Comparison of ENCODE assay signal across 8 cellular contexts in the genomic region with DNA sequence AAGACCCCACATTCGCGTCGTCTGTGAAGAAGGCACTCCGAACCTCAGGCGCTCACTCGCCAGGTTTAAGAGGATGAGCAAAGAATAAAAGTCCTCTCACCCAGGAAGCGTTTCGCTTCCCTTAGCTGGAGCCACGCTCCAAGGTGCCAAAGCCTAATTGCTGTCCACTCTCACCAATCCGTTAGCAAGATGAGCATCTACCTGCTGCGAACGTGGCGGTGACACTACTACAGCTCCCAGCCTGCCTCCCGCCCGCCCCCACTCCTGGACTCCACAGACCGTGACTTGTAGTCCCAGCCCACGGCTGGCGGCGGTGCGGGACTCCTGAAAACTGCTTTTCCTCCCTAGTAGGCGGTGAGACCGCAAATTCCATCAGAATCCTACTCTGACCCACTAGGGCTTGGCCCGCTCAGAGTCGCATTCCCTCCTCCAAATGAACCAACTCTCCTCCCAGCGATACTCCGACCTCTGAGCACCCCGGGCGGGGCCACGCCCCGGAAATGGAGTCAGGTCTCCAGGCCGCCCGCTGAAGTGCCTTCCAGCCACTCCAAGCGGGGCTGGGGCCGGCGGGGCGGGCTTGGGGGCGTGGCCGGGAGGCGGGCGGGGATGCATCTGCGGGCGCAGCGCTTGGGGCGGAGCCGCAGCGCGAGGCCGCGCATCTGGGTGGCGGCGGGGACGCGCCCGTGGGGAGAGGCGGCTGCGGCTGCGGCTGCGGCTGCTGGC. TPM values are rescaled to one million over a fixed set of nuclear protein-coding genes. Genes with fewer than 3 reads are reported as not detected.
A peak's percentile ranks its signal among the peaks of the same experiment; 100 is the strongest.
DNase-seq lines count a peak whose midpoint lies in the region; ATAC-seq, FAIRE-seq and TF ChIP-seq lines count a peak whose summit lies in the region.

No MANE protein-coding gene starts in this region.

- no peaks in the 10 kb centered on the region for H3K79me1 ChIP-seq in H1 (ENCODE audit: low read depth, low read length)

- TSS peak; percentile 89 for BruUV-seq in Calu3 (replicated peaks; lab: Mats Ljungman, UMichigan)

- peak overlapping the region; percentile 84 for H3K18ac ChIP-seq in H1 (ENCODE audit: extremely low read depth, low read length)

- no peak for TF ChIP-seq EP300 in H1 (IDR thresholded peaks at IDR 0.05; ENCODE audit: borderline replicate concordance in 1 of 2, low read depth in 2 of 2, low read length in 2 of 2)

- 0 out of 2 replicates have a peak overlapping the region, but pooled peaks have one; percentile 0 for H2AFZ ChIP-seq in H1 (ENCODE audit: low read length)

- H2BK12ac ChIP-seq in H1 (ENCODE audit: low read depth, low read length), result peak overlapping the region; percentile 21; the same call in 1 of the 2 replicates

- no peak; a peak in 1 of 4 replicates for TF ChIP-seq RAD21 in H1 (IDR thresholded peaks at IDR 0.05 in 1 of 2, conservative IDR thresholded peaks at IDR 0.05 in 1 of 2; ENCODE audit: low read depth in 2 of 2, low read length in 2 of 2)

- DNase-seq in Calu3 (peak; percentile 95), HUDEP-2 (lab: John Stamatoyannopoulos, UW; ENCODE audit: unreplicated experiment in 76 of 76) (peak; percentile 32 to 97 (median 92)), NOMO-1 treated with DMSO at 0.1 percent for 48 hours (lab: John Stamatoyannopoulos, UW; ENCODE audit: unreplicated experiment) (peak; percentile 100), H1 (ENCODE audit: low read depth in 1 of 2, low spot score in 2 of 2) (peak; percentile 89 to 96), mesenteric fat pad (ENCODE audit: low spot score) (peak; percentile 100)
- DNase-seq in activated CD8-positive, alpha-beta memory T cell treated with anti-CD3 and anti-CD28 coated beads, Interleukin-2, amount 10 ng/mL, durations not matched to agents 7 days and 5 days, result peak; percentile 97
- peak; percentile 98 for DNase-seq in stimulated activated CD8-positive, alpha-beta memory T cell treated with anti-CD3 and anti-CD28 coated beads, Interleukin-12 subunit alpha, Interleukin-12 subunit beta, amount 100 ng/mL, for 4 hours (ENCODE audit: low read depth)

- peak; percentile 56 to 79 for TF ChIP-seq POLR2A in H1 (IDR thresholded peaks at IDR 0.05; ENCODE audit: control extremely low read depth in 1 of 2, low read depth in 2 of 2, low read length in 2 of 2)

- CTCF ChIA-PET in Calu3 (lab: Charles Lee), result no interaction called here
- CTCF ChIA-PET in activated CD8-positive, alpha-beta memory T cell treated with anti-CD3 and anti-CD28 coated beads, Interleukin-2, amount 10 ng/mL, durations not matched to agents 7 days and 5 days (lab: Charles Lee), result interaction anchor here (0.8 kb wide), 1 partner anchor 164 kb away, joined by 3 read pairs; no protein-coding TSS in a partner anchor
- CTCF ChIA-PET in H1 (lab: Charles Lee; ENCODE audit: partially characterized antibody), result interaction anchor here (1.0 to 1.2 kb wide), 2 partner anchors 19 to 24 kb away, joined by 3 to 5 read pairs; no protein-coding TSS in a partner anchor

- no peak overlapping the region for H3K27ac ChIP-seq in H1 (ENCODE audit: low read depth, low read length)

- peak overlapping the region; percentile 86 for H3K4me3 Mint-ChIP-seq in Calu3 (ENCODE audit: low read depth, unreplicated experiment)
- H3K4me3 Mint-ChIP-seq in activated CD8-positive, alpha-beta memory T cell treated with anti-CD3 and anti-CD28 coated beads, Interleukin-2, amount 10 ng/mL, durations not matched to agents 7 days and 5 days, result peak overlapping the region; percentile 97

- no peaks in the 10 kb centered on the region for H3K27me3 Mint-ChIP-seq in Calu3 (ENCODE audit: unreplicated experiment)
- H3K27me3 Mint-ChIP-seq in activated CD8-positive, alpha-beta memory T cell treated with anti-CD3 and anti-CD28 coated beads, Interleukin-2, amount 10 ng/mL, durations not matched to agents 7 days and 5 days, result peaks cover 4% of the 10 kb centered on the region

- peaks cover 6 to 9% of the 10 kb centered on the region in 2 experiments for H4K20me1 ChIP-seq in H1 (replicated peaks in 1 of 2; ENCODE audit: control insufficient read depth in 1 of 2, insufficient read depth in 2 of 2, low read length in 2 of 2)

- peak overlapping the region; percentile 85 for H4K91ac ChIP-seq in H1 (replicated peaks; ENCODE audit: insufficient read length, low read length)

- H3K36me3 Mint-ChIP-seq in Calu3 (ENCODE audit: insufficient read depth, unreplicated experiment), result peaks cover 41% of the 10 kb centered on the region
- no peaks in the 10 kb centered on the region for H3K36me3 Mint-ChIP-seq in activated CD8-positive, alpha-beta memory T cell treated with anti-CD3 and anti-CD28 coated beads, Interleukin-2, amount 10 ng/mL, durations not matched to agents 7 days and 5 days

- H3K36me3 ChIP-seq in H1 (ENCODE audit: control insufficient read depth in 2 of 4, insufficient read depth in 4 of 4, low read length in 3 of 4), result no peaks in the 10 kb centered on the region

- peak overlapping the region; percentile 97 for H2BK5ac ChIP-seq in H1 (ENCODE audit: low read depth, low read length)

- H3K9me3 ChIP-seq in H1 (ENCODE audit: insufficient read depth in 2 of 2, low read depth in 1 of 2, low read length in 1 of 2), result peaks cover 0 to 12% of the 10 kb centered on the region in 2 experiments; a peak in 1 of 4 replicates

- H3K4me1 ChIP-seq in H1 (replicated peaks in 1 of 4; ENCODE audit: control insufficient read depth in 3 of 4, insufficient read depth in 4 of 4, low read length in 3 of 4), result peaks cover 0 to 3% (median 1%) of the 10 kb centered on the region in 4 experiments; a peak in 2 of 7 replicates

- H2AK5ac ChIP-seq in H1 (ENCODE audit: low read depth, low read length), result no peak overlapping the region

- H4K8ac ChIP-seq in H1 (ENCODE audit: extremely low read depth, insufficient read depth, low read length), result peak overlapping the region; percentile 91; the same call in 1 of the 2 replicates

- peak overlapping the region; percentile 95 to 97 for H3K4me2 ChIP-seq in H1 (ENCODE audit: insufficient read depth in 1 of 2, low read depth in 2 of 2, low read length in 2 of 2)

- H4K5ac ChIP-seq in H1 (ENCODE audit: insufficient read length, low read depth, low read length), result peak overlapping the region; percentile 19

- peak overlapping the region; percentile 67 for H3K27ac Mint-ChIP-seq in Calu3 (ENCODE audit: unreplicated experiment)
- peak overlapping the region; percentile 84 for H3K27ac Mint-ChIP-seq in activated CD8-positive, alpha-beta memory T cell treated with anti-CD3 and anti-CD28 coated beads, Interleukin-2, amount 10 ng/mL, durations not matched to agents 7 days and 5 days

- no peak overlapping the region for H3K23ac ChIP-seq in H1 (ENCODE audit: insufficient read length)

- H3K4ac ChIP-seq in H1 (replicated peaks; ENCODE audit: insufficient read length, low read depth, low read length), result peak overlapping the region; percentile 91

- H3K14ac ChIP-seq in H1 (ENCODE audit: insufficient read length), result peak overlapping the region; percentile 68

- no peaks in the 10 kb centered on the region for H3K27me3 ChIP-seq in H1 (replicated peaks in 1 of 4; ENCODE audit: control insufficient read depth in 3 of 4, extremely low read depth in 1 of 4, insufficient read depth in 3 of 4, low read length in 3 of 4)

- peak overlapping the region; percentile 71 to 92 (median 85) for H3K4me3 ChIP-seq in H1 (ENCODE audit: extremely low read depth in 1 of 4, insufficient read depth in 2 of 4, low read depth in 3 of 4, low read length in 4 of 4)

- H3K9ac ChIP-seq in H1 (replicated peaks in 1 of 4; ENCODE audit: extremely low read depth in 1 of 4, low read depth in 3 of 4, low read length in 3 of 4), result peak overlapping the region in 3 of 4 experiments; percentile 13 to 84 (median 38); a peak in 5 of 7 replicates

- intact Hi-C loops in Calu3 (cut with micrococcal nuclease; ENCODE audit: unreplicated experiment), result loop anchor here (5.0 kb wide), 1 partner anchor 54 kb away; no protein-coding TSS in a partner anchor

- ATAC-seq in GM21423 (IDR thresholded peaks at IDR 0.05; ENCODE audit: unreplicated experiment), result peak; percentile 91
- ATAC-seq in activated CD8-positive, alpha-beta memory T cell treated with anti-CD3 and anti-CD28 coated beads, Interleukin-2, amount 10 ng/mL, durations not matched to agents 7 days and 5 days, result peak; percentile 96

- H2BK20ac ChIP-seq in H1 (ENCODE audit: low read length), result peak overlapping the region; percentile 80; the same call in 1 of the 2 replicates

- peaks cover 16 to 40% of the 10 kb centered on the region in 2 experiments for H3K79me2 ChIP-seq in H1 (ENCODE audit: control insufficient read depth in 1 of 2, insufficient read depth in 2 of 2, low read length in 2 of 2)

- H3K23me2 ChIP-seq in H1 (ENCODE audit: low read depth, low read length), result peaks cover 5% of the 10 kb centered on the region; the same call in 1 of the 2 replicates

- H3K56ac ChIP-seq in H1 (replicated peaks; ENCODE audit: insufficient read length, low read depth, low read length), result peak overlapping the region; percentile 59

- TF ChIP-seq CTCF in Calu3 (IDR thresholded peaks at IDR 0.05; ENCODE audit: unreplicated experiment) (no peak), H1 (IDR thresholded peaks at IDR 0.05; ENCODE audit: control extremely low read depth in 1 of 3, insufficient read depth in 1 of 3, low read depth in 1 of 3, low read length in 3 of 3) (no peak)

- H2BK15ac ChIP-seq in H1 (ENCODE audit: low read length), result no peak overlapping the region

- 4% methylated on average over 23 of the region's 58 CpGs; no CpG with 5 or more reads in 1 of the 2 experiments for WGBS in H1 (ENCODE audit: extremely low coverage in 1 of 2, insufficient coverage in 1 of 2, insufficient read length in 1 of 2, insufficient replicate concordance in 2 of 2, low coverage in 1 of 2, low lambda C conversion rate in 2 of 2, missing lambda C conversion rate in 1 of 2), 2 experiments

- H3K4me1 Mint-ChIP-seq in Calu3 (ENCODE audit: low read depth, unreplicated experiment), result peaks cover 10% of the 10 kb centered on the region
- peaks cover 11% of the 10 kb centered on the region for H3K4me1 Mint-ChIP-seq in activated CD8-positive, alpha-beta memory T cell treated with anti-CD3 and anti-CD28 coated beads, Interleukin-2, amount 10 ng/mL, durations not matched to agents 7 days and 5 days

- FAIRE-seq in H1 (lab: Jason Lieb, UNC), result no peak

- H2BK120ac ChIP-seq in H1 (replicated peaks; ENCODE audit: low read depth, low read length), result no peak overlapping the region

- POLR2A ChIA-PET in H1 (lab: Charles Lee; ENCODE audit: partially characterized antibody), result interaction anchor here (0.5 to 2.1 kb wide), 5 partner anchors 12 to 263 kb away, joined by 3 to 15 read pairs (median 3); no protein-coding TSS in a partner anchor

- H3K9me3 Mint-ChIP-seq in Calu3 (ENCODE audit: low read depth, unreplicated experiment), result no peaks in the 10 kb centered on the region
- H3K9me3 Mint-ChIP-seq in activated CD8-positive, alpha-beta memory T cell treated with anti-CD3 and anti-CD28 coated beads, Interleukin-2, amount 10 ng/mL, durations not matched to agents 7 days and 5 days (ENCODE audit: low read depth), result no peaks in the 10 kb centered on the region

RNA-seq across cellular contexts. Expression of gene PTPN12, which starts 0.5 kb away (rescaled TPM):
- total RNA-seq in Calu3 (2022), result 61.2 and 65.9 TPM in 2 replicates
- total RNA-seq in activated CD8-positive, alpha-beta memory T cell treated with anti-CD3 and anti-CD28 coated beads, Interleukin-2, amount 10 ng/mL, durations not matched to agents 7 days and 5 days, result 10 to 100 TPM; 20.6 to 20.8 TPM
- 111 and 132 TPM in 2 replicates for total RNA-seq in H1 (2021; fragmentation: NEBNext Ultra II Directional; extraction: Animal tissue kit (Norgen Biotek cat#: 25700))
- polyA plus RNA-seq in H1 (2011; rRNA removed), result 23.6 and 39.7 TPM in 2 replicates
- polyA plus RNA-seq in H1 (2011; cell fraction: cytosol; rRNA removed), result 44.2 TPM
- 56.9 TPM for polyA plus RNA-seq in H1 (2011; cell fraction: nucleus; rRNA removed)
- polyA plus RNA-seq in H1 (2012, experiment 1 of 2), result 49.6 to 93.0 TPM (median 65.3 TPM) in 4 replicates
- polyA plus RNA-seq in H1 (2012, experiment 2 of 2), result 6.2 TPM
- polyA plus RNA-seq in H1 (2013, experiment 1 of 2), result 108 TPM
- polyA plus RNA-seq in H1 (2013, experiment 2 of 2), result 107 TPM
- polyA minus RNA-seq in H1 (2011; rRNA and poly(A)+ RNA removed), result 81.9 and 133 TPM in 2 replicates
- polyA minus RNA-seq in H1 (2011; cell fraction: cytosol; rRNA and poly(A)+ RNA removed), result 36.1 TPM
- 126 TPM for polyA minus RNA-seq in H1 (2011; cell fraction: nucleus; rRNA and poly(A)+ RNA removed)
- total RNA-seq in mesenteric fat pad, result 111 TPM
